Comparison of ENCODE assay signal across 33 cellular contexts in genomic region chr2:10422732-10423399, GRCh38.
"Had no signal": no experiment of that assay in that cellular context is flagged by ENCODE, and none has a peak within 500 bp of the region (broad histone marks: within the 10 kb centered on the region; RNA-seq: fewer than 3 reads in every experiment).

No MANE protein-coding gene starts in this region.

- H3K9me3 Mint-ChIP-seq: activated B cell treated with CpG ODN at 0.5 μM for 24 hours; activated CD4-positive, alpha-beta memory T cell treated with anti-CD3 and anti-CD28 coated beads for 36 hours; activated naive CD4-positive, alpha-beta T cell treated with anti-CD3 and anti-CD28 coated beads for 36 hours; activated naive CD4-positive, alpha-beta T cell treated with anti-CD3 and anti-CD28 coated beads, Interleukin-2, amount 50 U/mL, for 72 hours; activated T-cell treated with anti-CD3 and anti-CD28 coated beads, Interleukin-2, amount 50 U/mL, for 4 hours; activated T-helper 1 cell treated with anti-CD3 and anti-CD28 coated beads, Interleukin-12 subunit alpha, Interleukin-12 subunit beta, Interleukin-2, Interleukin-4 antibody, amounts not matched to agents 30 ng/mL and 10 ng/mL and 1 ng/mL, durations not matched to agents 14 hours and 24 hours and 36 hours had no signal

- H3K27me3 ChIP-seq: adrenal gland, body of pancreas, breast epithelium, MG63, Peyer's patch had no signal

- H3K4me3 ChIP-seq: adrenal gland, body of pancreas, breast epithelium, MG63, Peyer's patch had no signal

- DNase-seq: activated B cell treated with CpG ODN at 0.5 μM for 24 hours; activated CD4-positive, alpha-beta memory T cell treated with anti-CD3 and anti-CD28 coated beads for 36 hours; activated CD4-positive, alpha-beta T cell treated with anti-CD3 and anti-CD28 coated beads for 4 hours; activated CD4-positive, alpha-beta T cell treated with anti-CD3 and anti-CD28 coated beads, Interleukin-2, amount 50 U/mL, for 1 hour; activated CD4-positive, CD25-positive, alpha-beta regulatory T cell treated with anti-CD3 and anti-CD28 coated beads, Interleukin-2, amount 50 U/mL, for 72 hours; activated CD8-positive, alpha-beta memory T cell treated with anti-CD3 and anti-CD28 coated beads, Interleukin-2, amount 50 U/mL, for 4 hours; activated gamma-delta T cell treated with Interleukin-2 at 50 U/mL for 16 hours; activated naive CD4-positive, alpha-beta T cell treated with anti-CD3 and anti-CD28 coated beads for 36 hours; activated T-cell treated with anti-CD3 and anti-CD28 coated beads for 4 hours; activated T-cell treated with anti-CD3 and anti-CD28 coated beads, Interleukin-2, amount 50 U/mL, for 4 hours; adrenal gland; body of pancreas; Karpas-422; KBM-7; MG63; NCI-H1048; NCI-H1105 treated with DMSO at 0.1 percent for 48 hours; NCI-H1436; NCI-H1694; NCI-H1930; NCI-H2081 treated with DMSO at 0.1 percent for 48 hours; NCI-H345; NCI-H524 treated with DMSO at 0.1 percent for 48 hours; Peyer's patch; RPMI8226; SW 1271; T-helper 1 cell; T-helper 2 cell; T-helper 9 cell had no signal

- H3K4me1 ChIP-seq: adrenal gland, breast epithelium had no signal

- H3K27me3 Mint-ChIP-seq: activated B cell treated with CpG ODN at 0.5 μM for 24 hours; activated CD4-positive, alpha-beta memory T cell treated with anti-CD3 and anti-CD28 coated beads for 36 hours had no signal

- H3K4me3 Mint-ChIP-seq: activated B cell treated with CpG ODN at 0.5 μM for 24 hours; activated CD4-positive, alpha-beta memory T cell treated with anti-CD3 and anti-CD28 coated beads for 36 hours; activated naive CD4-positive, alpha-beta T cell treated with anti-CD3 and anti-CD28 coated beads for 36 hours; activated T-cell treated with anti-CD3 and anti-CD28 coated beads, Interleukin-2, amount 50 U/mL, for 4 hours; activated T-helper 1 cell treated with anti-CD3 and anti-CD28 coated beads, Interleukin-12 subunit alpha, Interleukin-12 subunit beta, Interleukin-2, Interleukin-4 antibody, amounts not matched to agents 30 ng/mL and 10 ng/mL and 1 ng/mL, durations not matched to agents 14 hours and 24 hours and 36 hours had no signal

- H3K27ac ChIP-seq: adrenal gland, body of pancreas, breast epithelium, Peyer's patch, VCaP had no signal

- ATAC-seq: activated naive CD4-positive, alpha-beta T cell treated with anti-CD3 and anti-CD28 coated beads, Interleukin-2, amount 50 U/mL, for 72 hours; activated T-cell treated with anti-CD3 and anti-CD28 coated beads, Interleukin-2, amount 50 U/mL, for 4 hours; body of pancreas had no signal

- H3K36me3 ChIP-seq: breast epithelium had no signal

- H3K9me3 ChIP-seq: adrenal gland, body of pancreas, breast epithelium, MG63, Peyer's patch had no signal

- H3K36me3 Mint-ChIP-seq: activated naive CD4-positive, alpha-beta T cell treated with anti-CD3 and anti-CD28 coated beads, Interleukin-2, amount 50 U/mL, for 72 hours had no signal

- H3K27ac Mint-ChIP-seq: activated B cell treated with CpG ODN at 0.5 μM for 24 hours; activated CD4-positive, alpha-beta memory T cell treated with anti-CD3 and anti-CD28 coated beads for 36 hours; activated naive CD4-positive, alpha-beta T cell treated with anti-CD3 and anti-CD28 coated beads for 36 hours; activated T-helper 1 cell treated with anti-CD3 and anti-CD28 coated beads, Interleukin-12 subunit alpha, Interleukin-12 subunit beta, Interleukin-2, Interleukin-4 antibody, amounts not matched to agents 30 ng/mL and 10 ng/mL and 1 ng/mL, durations not matched to agents 14 hours and 24 hours and 36 hours had no signal
